Comparison of ENCODE assay signal across 39 cellular contexts in the genomic region with DNA sequence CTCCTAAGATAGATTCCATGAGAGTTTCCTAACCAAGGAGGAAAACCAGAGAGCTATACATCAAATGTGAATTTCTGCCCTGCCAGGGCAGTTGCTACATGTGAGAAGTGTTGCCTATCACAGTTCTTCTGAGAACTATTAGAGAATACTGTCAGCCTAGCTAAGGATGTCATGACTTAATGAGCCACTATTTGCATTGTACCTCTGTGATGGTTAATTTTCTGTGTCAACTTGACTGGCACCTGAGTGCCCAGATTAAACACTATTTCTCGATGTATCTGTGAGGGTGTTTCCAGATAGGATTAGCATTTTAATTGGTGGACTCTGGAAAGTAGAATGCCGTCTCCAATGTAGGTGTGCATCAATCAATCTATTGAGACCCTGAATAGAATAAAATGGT. TPM values are rescaled to one million over a fixed set of nuclear protein-coding genes. Genes with fewer than 3 reads are reported as not detected.
"Had no signal": no experiment of that assay in that cellular context is flagged by ENCODE, and none has a peak within 500 bp of the region (broad histone marks: within the 10 kb centered on the region; RNA-seq: fewer than 3 reads in every experiment).

No MANE protein-coding gene starts in this region.

- H3K9me3 ChIP-seq: ascending aorta, body of pancreas, breast epithelium had no signal

- H3K4me1 ChIP-seq: adrenal gland, ascending aorta, body of pancreas, breast epithelium had no signal

- FAIRE-seq: astrocyte had no signal

- H3K4me3 ChIP-seq: adrenal gland, ascending aorta, body of pancreas, breast epithelium, cardiac muscle cell had no signal

- H3K36me3 ChIP-seq: adrenal gland, ascending aorta, brain microvascular endothelial cell, breast epithelium, cardiac muscle cell had no signal

- H3K27me3 ChIP-seq: adrenal gland, ascending aorta, body of pancreas, brain microvascular endothelial cell, breast epithelium, cardiac muscle cell had no signal

- H3K27ac ChIP-seq: adrenal gland, ascending aorta, body of pancreas, brain microvascular endothelial cell, breast epithelium, cardiac muscle cell had no signal

- DNase-seq: activated effector memory CD4-positive, alpha-beta T cell treated with anti-CD3 and anti-CD28 coated beads, Interleukin-2, amount 50 U/mL, for 16 hours; activated effector memory CD4-positive, alpha-beta T cell treated with Interleukin-2 at 50 U/mL for 16 hours; activated gamma-delta T cell; activated gamma-delta T cell treated with Interleukin-2 at 50 U/mL for 16 hours; activated naive CD4-positive, alpha-beta T cell; activated naive CD4-positive, alpha-beta T cell treated with anti-CD3 and anti-CD28 coated beads for 36 hours; activated naive CD4-positive, alpha-beta T cell treated with anti-CD3 and anti-CD28 coated beads, Interleukin-2, amount 10 ng/mL, durations not matched to agents 7 days and 5 days; activated naive CD4-positive, alpha-beta T cell treated with anti-CD3 and anti-CD28 coated beads, Interleukin-2, amount 50 U/mL, for 16 hours; activated naive CD4-positive, alpha-beta T cell treated with Interleukin-2 at 50 U/mL for 16 hours; activated naive CD8-positive, alpha-beta T cell treated with anti-CD3 and anti-CD28 coated beads for 36 hours; activated naive CD8-positive, alpha-beta T cell treated with anti-CD3 and anti-CD28 coated beads, Interleukin-2, amount 10 ng/mL, durations not matched to agents 7 days and 5 days; activated naive CD8-positive, alpha-beta T cell treated with anti-CD3 and anti-CD28 coated beads, Interleukin-2, amount 50 U/mL, for 24 hours; activated T-cell treated with anti-CD3 and anti-CD28 coated beads, Interleukin-2, amount 50 U/mL, for 1 hour; activated T-cell treated with anti-CD3 and anti-CD28 coated beads, Interleukin-2, amount 50 U/mL, for 24 hours; activated T-cell treated with anti-CD3 and anti-CD28 coated beads, Interleukin-2, amount 50 U/mL, for 4 hours; activated T-cell treated with anti-CD3 and anti-CD28 coated beads, Interleukin-2, amount 50 U/mL, for 48 hours; activated T-cell treated with anti-CD3 and anti-CD28 coated beads, Interleukin-2, amount 50 U/mL, for 72 hours; adrenal gland; amniotic stem cell; amygdala; anterior cingulate cortex; aorta; body of pancreas; brain microvascular endothelial cell; caudate nucleus; central memory CD4-positive, alpha-beta T cell; cerebellar nuclear complex had no signal

RNA-seq across cellular contexts. Expression of a gene that starts 1.7 kb away (rescaled TPM):
- total RNA-seq: activated naive CD4-positive, alpha-beta T cell treated with anti-CD3 and anti-CD28 coated beads for 36 hours; activated naive CD4-positive, alpha-beta T cell treated with anti-CD3 and anti-CD28 coated beads, Interleukin-2, amount 50 U/mL, for 72 hours; activated naive CD8-positive, alpha-beta T cell treated with anti-CD3 and anti-CD28 coated beads for 36 hours; activated naive CD8-positive, alpha-beta T cell treated with anti-CD3 and anti-CD28 coated beads, Interleukin-2, amount 10 ng/mL, durations not matched to agents 7 days and 5 days; activated T-cell treated with anti-CD3 and anti-CD28 coated beads, Interleukin-2, amount 50 U/mL, for 4 hours; activated T-cell treated with anti-CD3 and anti-CD28 coated beads, Interleukin-2, amount 50 U/mL, for 72 hours; activated T-helper 1 cell treated with anti-CD3 and anti-CD28 coated beads, Interleukin-12 subunit alpha, Interleukin-12 subunit beta, Interleukin-2, Interleukin-4 antibody, amounts not matched to agents 30 ng/mL and 10 ng/mL and 1 ng/mL, durations not matched to agents 14 hours and 24 hours and 36 hours; activated T-helper 17 cell treated with anti-CD3 and anti-CD28 coated beads, Interleukin-2, amount 50 U/mL, for 72 hours; aorta; ascending aorta; cardiac muscle cell; cardiac septum; cerebellum; chondrocyte had no signal
- polyA plus RNA-seq: adrenal gland, aorta, cardiac muscle cell had no signal

RNA-seq across cellular contexts. Expression of a gene that starts 10.6 kb away (rescaled TPM):
- total RNA-seq: activated naive CD4-positive, alpha-beta T cell treated with anti-CD3 and anti-CD28 coated beads for 36 hours; activated naive CD4-positive, alpha-beta T cell treated with anti-CD3 and anti-CD28 coated beads, Interleukin-2, amount 50 U/mL, for 72 hours; activated naive CD8-positive, alpha-beta T cell treated with anti-CD3 and anti-CD28 coated beads for 36 hours; activated naive CD8-positive, alpha-beta T cell treated with anti-CD3 and anti-CD28 coated beads, Interleukin-2, amount 10 ng/mL, durations not matched to agents 7 days and 5 days; activated T-cell treated with anti-CD3 and anti-CD28 coated beads, Interleukin-2, amount 50 U/mL, for 4 hours; activated T-cell treated with anti-CD3 and anti-CD28 coated beads, Interleukin-2, amount 50 U/mL, for 72 hours; activated T-helper 1 cell treated with anti-CD3 and anti-CD28 coated beads, Interleukin-12 subunit alpha, Interleukin-12 subunit beta, Interleukin-2, Interleukin-4 antibody, amounts not matched to agents 30 ng/mL and 10 ng/mL and 1 ng/mL, durations not matched to agents 14 hours and 24 hours and 36 hours; activated T-helper 17 cell treated with anti-CD3 and anti-CD28 coated beads, Interleukin-2, amount 50 U/mL, for 72 hours; activated T-helper 2 cell treated with anti-CD3 and anti-CD28 coated beads, Interferon-gamma antibody, Interleukin-2, Interleukin-4, amounts not matched to agents 10 μg/mL and 5 μg/mL and 100 μg/mL, durations not matched to agents 14 hours and 24 hours and 36 hours; adrenal gland; aorta; ascending aorta; astrocyte; body of pancreas; breast epithelium; cardiac muscle cell; cardiac septum; cerebellum; chondrocyte had no signal
- polyA plus RNA-seq: adipose tissue, adrenal gland, aorta, cardiac muscle cell had no signal

RNA-seq across cellular contexts. Expression of a gene that starts 22.6 kb away (rescaled TPM):
- total RNA-seq: activated naive CD4-positive, alpha-beta T cell treated with anti-CD3 and anti-CD28 coated beads for 36 hours; activated naive CD4-positive, alpha-beta T cell treated with anti-CD3 and anti-CD28 coated beads, Interleukin-2, amount 50 U/mL, for 72 hours; activated naive CD8-positive, alpha-beta T cell treated with anti-CD3 and anti-CD28 coated beads for 36 hours; activated naive CD8-positive, alpha-beta T cell treated with anti-CD3 and anti-CD28 coated beads, Interleukin-2, amount 10 ng/mL, durations not matched to agents 7 days and 5 days; activated T-cell treated with anti-CD3 and anti-CD28 coated beads, Interleukin-2, amount 50 U/mL, for 4 hours; activated T-cell treated with anti-CD3 and anti-CD28 coated beads, Interleukin-2, amount 50 U/mL, for 72 hours; activated T-helper 1 cell treated with anti-CD3 and anti-CD28 coated beads, Interleukin-12 subunit alpha, Interleukin-12 subunit beta, Interleukin-2, Interleukin-4 antibody, amounts not matched to agents 30 ng/mL and 10 ng/mL and 1 ng/mL, durations not matched to agents 14 hours and 24 hours and 36 hours; activated T-helper 17 cell treated with anti-CD3 and anti-CD28 coated beads, Interleukin-2, amount 50 U/mL, for 72 hours; activated T-helper 2 cell treated with anti-CD3 and anti-CD28 coated beads, Interferon-gamma antibody, Interleukin-2, Interleukin-4, amounts not matched to agents 10 μg/mL and 5 μg/mL and 100 μg/mL, durations not matched to agents 14 hours and 24 hours and 36 hours; adrenal gland; aorta; astrocyte; body of pancreas; breast epithelium; cardiac septum; cerebellum; chondrocyte had no signal
- polyA plus RNA-seq: adrenal gland, cardiac muscle cell had no signal
